ENCODE assay signal across 38 cellular contexts in genomic region chr4:111648056-111648455, GRCh38.
"Had no signal": no experiment of that assay in that cellular context is flagged by ENCODE, and none has a peak within 500 bp of the region (broad histone marks: within the 10 kb centered on the region; RNA-seq: fewer than 3 reads in every experiment).

No MANE protein-coding gene starts in this region.

- H3K27ac ChIP-seq: adrenal gland, body of pancreas, brain microvascular endothelial cell, breast epithelium, WERI-Rb-1 had no signal

- ATAC-seq: activated CD4-positive, alpha-beta T cell treated with anti-CD3 and anti-CD28 coated beads for 36 hours; activated CD4-positive, CD25-positive, alpha-beta regulatory T cell treated with anti-CD3 and anti-CD28 coated beads, Interleukin-2, amount 50 U/mL, for 24 hours; activated CD8-positive, alpha-beta T cell treated with anti-CD3 and anti-CD28 coated beads for 36 hours; activated naive CD4-positive, alpha-beta T cell treated with anti-CD3 and anti-CD28 coated beads, Interleukin-2, amount 50 U/mL, for 72 hours; activated T-cell treated with anti-CD3 and anti-CD28 coated beads, Interleukin-2, amount 50 U/mL, for 4 hours; activated T-cell treated with anti-CD3 and anti-CD28 coated beads, Interleukin-2, amount 50 U/mL, for 72 hours; activated T-helper 17 cell treated with anti-CD3 and anti-CD28 coated beads, Interleukin-2, amount 50 U/mL, for 72 hours; body of pancreas; WTC11 had no signal

- H3K9me3 ChIP-seq: adrenal gland, body of pancreas, breast epithelium had no signal

- H3K36me3 ChIP-seq: adrenal gland, brain microvascular endothelial cell, breast epithelium, WERI-Rb-1 had no signal

- DNase-seq: activated CD4-positive, alpha-beta memory T cell treated with anti-CD3 and anti-CD28 coated beads for 36 hours; activated CD4-positive, alpha-beta T cell treated with anti-CD3 and anti-CD28 coated beads for 1 hour; activated CD4-positive, alpha-beta T cell treated with anti-CD3 and anti-CD28 coated beads for 36 hours; activated CD4-positive, alpha-beta T cell treated with anti-CD3 and anti-CD28 coated beads, Interleukin-2, amount 10 ng/mL, durations not matched to agents 24 days and 14 days; activated CD4-positive, alpha-beta T cell treated with anti-CD3 and anti-CD28 coated beads, Interleukin-2, amount 50 U/mL, for 1 hour; activated CD4-positive, alpha-beta T cell treated with anti-CD3 and anti-CD28 coated beads, Interleukin-2, amount 50 U/mL, for 4 hours; activated CD4-positive, CD25-positive, alpha-beta regulatory T cell; activated CD8-positive, alpha-beta memory T cell treated with anti-CD3 and anti-CD28 coated beads, Interleukin-2, amount 50 U/mL, for 4 hours; activated CD8-positive, alpha-beta T cell treated with anti-CD3 and anti-CD28 coated beads for 36 hours; activated effector memory CD4-positive, alpha-beta T cell treated with anti-CD3 and anti-CD28 coated beads, Interleukin-2, amount 50 U/mL, for 16 hours; activated gamma-delta T cell treated with Interleukin-2 at 50 U/mL for 16 hours; activated naive CD4-positive, alpha-beta T cell; activated naive CD4-positive, alpha-beta T cell treated with anti-CD3 and anti-CD28 coated beads for 36 hours; activated naive CD4-positive, alpha-beta T cell treated with anti-CD3 and anti-CD28 coated beads, Interleukin-2, amount 50 U/mL, for 16 hours; activated naive CD8-positive, alpha-beta T cell treated with anti-CD3 and anti-CD28 coated beads for 36 hours; activated T-cell treated with anti-CD3 and anti-CD28 coated beads for 4 hours; activated T-cell treated with anti-CD3 and anti-CD28 coated beads, Interleukin-2, amount 50 U/mL, for 1 hour; activated T-cell treated with anti-CD3 and anti-CD28 coated beads, Interleukin-2, amount 50 U/mL, for 4 hours; activated T-cell treated with anti-CD3 and anti-CD28 coated beads, Interleukin-2, amount 50 U/mL, for 72 hours; adrenal gland; amniotic stem cell; aorta; body of pancreas; brain microvascular endothelial cell; central memory CD4-positive, alpha-beta T cell; T-helper 1 cell; T-helper 2 cell; T-helper 9 cell; WERI-Rb-1 had no signal

- H3K27me3 ChIP-seq: adrenal gland, body of pancreas, brain microvascular endothelial cell, breast epithelium had no signal

- H3K36me3 Mint-ChIP-seq: activated CD4-positive, alpha-beta memory T cell treated with anti-CD3 and anti-CD28 coated beads for 36 hours; activated naive CD4-positive, alpha-beta T cell treated with anti-CD3 and anti-CD28 coated beads, Interleukin-2, amount 50 U/mL, for 72 hours; activated naive CD8-positive, alpha-beta T cell treated with anti-CD3 and anti-CD28 coated beads for 36 hours; WTC11 had no signal

- H3K4me1 Mint-ChIP-seq: activated CD4-positive, alpha-beta T cell treated with anti-CD3 and anti-CD28 coated beads for 36 hours; activated CD4-positive, alpha-beta T cell treated with anti-CD3 and anti-CD28 coated beads, Interleukin-2, amount 10 ng/mL, durations not matched to agents 24 days and 14 days; activated naive CD8-positive, alpha-beta T cell treated with anti-CD3 and anti-CD28 coated beads for 36 hours; activated T-helper 17 cell treated with anti-CD3 and anti-CD28 coated beads, Interleukin-2, amount 50 U/mL, for 72 hours had no signal

- H3K4me3 Mint-ChIP-seq: activated CD4-positive, alpha-beta memory T cell treated with anti-CD3 and anti-CD28 coated beads for 36 hours; activated CD4-positive, alpha-beta T cell treated with anti-CD3 and anti-CD28 coated beads for 36 hours; activated CD4-positive, alpha-beta T cell treated with anti-CD3 and anti-CD28 coated beads, Interleukin-2, amount 10 ng/mL, durations not matched to agents 24 days and 14 days; activated CD8-positive, alpha-beta T cell treated with anti-CD3 and anti-CD28 coated beads for 36 hours; activated naive CD4-positive, alpha-beta T cell treated with anti-CD3 and anti-CD28 coated beads for 36 hours; activated naive CD8-positive, alpha-beta T cell treated with anti-CD3 and anti-CD28 coated beads for 36 hours; activated T-cell treated with anti-CD3 and anti-CD28 coated beads, Interleukin-2, amount 50 U/mL, for 4 hours; activated T-cell treated with anti-CD3 and anti-CD28 coated beads, Interleukin-2, amount 50 U/mL, for 72 hours; activated T-helper 1 cell treated with anti-CD3 and anti-CD28 coated beads, Interleukin-12 subunit alpha, Interleukin-12 subunit beta, Interleukin-2, Interleukin-4 antibody, amounts not matched to agents 30 ng/mL and 10 ng/mL and 1 ng/mL, durations not matched to agents 14 hours and 24 hours and 36 hours; activated T-helper 17 cell treated with anti-CD3 and anti-CD28 coated beads, Interleukin-2, amount 50 U/mL, for 72 hours; T-helper 1 cell treated with Interleukin-12 subunit alpha and Interleukin-12 subunit beta and Interleukin-4 antibody, amounts not matched to agents 30 μg/mL and 1 μg/mL, for 36 hours; T-helper 2 cell treated with Interferon-gamma antibody and Interleukin-4, amounts not matched to agents 5 μg/mL and 100 μg/mL, for 36 hours; WTC11 had no signal

- H3K9me3 Mint-ChIP-seq: activated CD4-positive, alpha-beta memory T cell treated with anti-CD3 and anti-CD28 coated beads for 36 hours; activated CD4-positive, alpha-beta T cell treated with anti-CD3 and anti-CD28 coated beads, Interleukin-2, amount 10 ng/mL, durations not matched to agents 24 days and 14 days; activated CD8-positive, alpha-beta T cell treated with anti-CD3 and anti-CD28 coated beads for 36 hours; activated naive CD4-positive, alpha-beta T cell treated with anti-CD3 and anti-CD28 coated beads for 36 hours; activated naive CD8-positive, alpha-beta T cell treated with anti-CD3 and anti-CD28 coated beads for 36 hours; activated T-cell treated with anti-CD3 and anti-CD28 coated beads, Interleukin-2, amount 50 U/mL, for 4 hours; activated T-helper 1 cell treated with anti-CD3 and anti-CD28 coated beads, Interleukin-12 subunit alpha, Interleukin-12 subunit beta, Interleukin-2, Interleukin-4 antibody, amounts not matched to agents 30 ng/mL and 10 ng/mL and 1 ng/mL, durations not matched to agents 14 hours and 24 hours and 36 hours; activated T-helper 17 cell treated with anti-CD3 and anti-CD28 coated beads, Interleukin-2, amount 50 U/mL, for 72 hours; T-helper 1 cell treated with Interleukin-12 subunit alpha and Interleukin-12 subunit beta and Interleukin-4 antibody, amounts not matched to agents 30 μg/mL and 1 μg/mL, for 36 hours; T-helper 2 cell treated with Interferon-gamma antibody and Interleukin-4, amounts not matched to agents 5 μg/mL and 100 μg/mL, for 36 hours; WTC11 had no signal

- H3K27ac Mint-ChIP-seq: activated CD4-positive, alpha-beta memory T cell treated with anti-CD3 and anti-CD28 coated beads for 36 hours; activated CD4-positive, alpha-beta T cell treated with anti-CD3 and anti-CD28 coated beads for 36 hours; activated CD4-positive, alpha-beta T cell treated with anti-CD3 and anti-CD28 coated beads, Interleukin-2, amount 10 ng/mL, durations not matched to agents 24 days and 14 days; activated CD8-positive, alpha-beta T cell treated with anti-CD3 and anti-CD28 coated beads for 36 hours; activated naive CD4-positive, alpha-beta T cell treated with anti-CD3 and anti-CD28 coated beads for 36 hours; activated naive CD4-positive, alpha-beta T cell treated with anti-CD3 and anti-CD28 coated beads, Interleukin-2, amount 50 U/mL, for 72 hours; activated naive CD8-positive, alpha-beta T cell treated with anti-CD3 and anti-CD28 coated beads for 36 hours; activated T-cell treated with anti-CD3 and anti-CD28 coated beads, Interleukin-2, amount 50 U/mL, for 72 hours; activated T-helper 1 cell treated with anti-CD3 and anti-CD28 coated beads, Interleukin-12 subunit alpha, Interleukin-12 subunit beta, Interleukin-2, Interleukin-4 antibody, amounts not matched to agents 30 ng/mL and 10 ng/mL and 1 ng/mL, durations not matched to agents 14 hours and 24 hours and 36 hours; activated T-helper 17 cell treated with anti-CD3 and anti-CD28 coated beads, Interleukin-2, amount 50 U/mL, for 72 hours; T-helper 1 cell treated with Interleukin-12 subunit alpha and Interleukin-12 subunit beta and Interleukin-4 antibody, amounts not matched to agents 30 μg/mL and 1 μg/mL, for 36 hours; T-helper 2 cell treated with Interferon-gamma antibody and Interleukin-4, amounts not matched to agents 5 μg/mL and 100 μg/mL, for 36 hours; WTC11 had no signal

- H3K27me3 Mint-ChIP-seq: activated CD4-positive, alpha-beta memory T cell treated with anti-CD3 and anti-CD28 coated beads for 36 hours; activated CD4-positive, alpha-beta T cell treated with anti-CD3 and anti-CD28 coated beads, Interleukin-2, amount 10 ng/mL, durations not matched to agents 24 days and 14 days; activated CD8-positive, alpha-beta T cell treated with anti-CD3 and anti-CD28 coated beads for 36 hours; activated naive CD8-positive, alpha-beta T cell treated with anti-CD3 and anti-CD28 coated beads for 36 hours; activated T-helper 17 cell treated with anti-CD3 and anti-CD28 coated beads, Interleukin-2, amount 50 U/mL, for 72 hours had no signal

- FAIRE-seq: astrocyte had no signal

- H3K4me1 ChIP-seq: adrenal gland, body of pancreas, breast epithelium had no signal

- H3K4me3 ChIP-seq: adrenal gland, body of pancreas, breast epithelium had no signal
